20 cellular contexts compared by ENCODE assay signal in genomic region chr15:81279621-81280051, GRCh38. TPM values are rescaled to one million over a fixed set of nuclear protein-coding genes. Genes with fewer than 3 reads are reported as not detected.
DNase-seq lines count a peak whose midpoint lies in the region; TF ChIP-seq lines count a peak whose summit lies in the region.
"Had no signal": no experiment of that assay in that cellular context is flagged by ENCODE, and none has a peak within 500 bp of the region (broad histone marks: within the 10 kb centered on the region; RNA-seq: fewer than 3 reads in every experiment).

No MANE protein-coding gene starts in this region.

- peaks cover 28% of the 10 kb centered on the region for H3K36me3 Mint-ChIP-seq in activated naive CD8-positive, alpha-beta T cell treated with anti-CD3 and anti-CD28 coated beads for 36 hours

- H3K4me3 Mint-ChIP-seq in activated naive CD8-positive, alpha-beta T cell treated with anti-CD3 and anti-CD28 coated beads for 36 hours = no peak overlapping the region
- H3K4me3 Mint-ChIP-seq: activated B cell treated with CpG ODN at 0.5 μM for 24 hours; activated CD4-positive, alpha-beta memory T cell treated with anti-CD3 and anti-CD28 coated beads, Interleukin-2, amount 10 ng/mL, durations not matched to agents 7 days and 5 days; activated T-cell treated with anti-CD3 and anti-CD28 coated beads, Interleukin-2, amount 50 U/mL, for 24 hours; natural killer cell treated with Interleukin-12 subunit alpha and Interleukin-12 subunit beta and Interleukin-15 and Interleukin-18, amount 100 ng/mL, for 72 hours had no signal

- peak; percentile 43 for DNase-seq in AG10803 (ENCODE audit: low read depth)
- peak; percentile 9 for DNase-seq in HCEC 1CT
- peak; percentile 34 to 43 for DNase-seq in cardiac fibroblast (ENCODE audit: low read depth in 2 of 2)
- DNase-seq in mesenteric fat pad (ENCODE audit: low spot score) = peak; percentile 45
- no peak for DNase-seq in activated naive CD8-positive, alpha-beta T cell treated with anti-CD3 and anti-CD28 coated beads for 36 hours
- no peak for DNase-seq in NCI-H69 (lab: John Stamatoyannopoulos, UW)
- no peak for DNase-seq in NCI-H2196 (lab: John Stamatoyannopoulos, UW; ENCODE audit: unreplicated experiment)
- no peak for DNase-seq in NCI-H2227 treated with DMSO at 0.1 percent for 48 hours (lab: John Stamatoyannopoulos, UW)
- DNase-seq: activated B cell treated with CpG ODN at 0.5 μM for 24 hours; activated CD4-positive, alpha-beta memory T cell treated with anti-CD3 and anti-CD28 coated beads, Interleukin-2, amount 10 ng/mL, durations not matched to agents 7 days and 5 days; activated T-cell treated with anti-CD3 and anti-CD28 coated beads, Interleukin-2, amount 50 U/mL, for 24 hours; CD4-positive, alpha-beta memory T cell; DMS53; NCI-H1105; NCI-H2081 treated with DMSO at 0.1 percent for 48 hours; NCI-H510A treated with DMSO at 0.1 percent for 48 hours; RPMI8226 had no signal

- no peak overlapping the region for H3K4me3 ChIP-seq in AG10803 (ENCODE audit: low read length)
- no peak overlapping the region for H3K4me3 ChIP-seq in cardiac fibroblast (replicated peaks in 1 of 2; ENCODE audit: low read depth in 2 of 2, low read length in 2 of 2)
- H3K4me3 ChIP-seq: pancreas, right lobe of liver had no signal

- no peak for TF ChIP-seq CTCF in AG10803 (conservative IDR thresholded peaks at IDR 0.05; ENCODE audit: low read length)
- no peak for TF ChIP-seq CTCF in cardiac fibroblast (IDR thresholded peaks at IDR 0.05; ENCODE audit: low read depth, low read length)

- H3K27ac Mint-ChIP-seq in activated naive CD8-positive, alpha-beta T cell treated with anti-CD3 and anti-CD28 coated beads for 36 hours = no peak overlapping the region
- H3K27ac Mint-ChIP-seq: activated B cell treated with CpG ODN at 0.5 μM for 24 hours; activated CD4-positive, alpha-beta memory T cell treated with anti-CD3 and anti-CD28 coated beads, Interleukin-2, amount 10 ng/mL, durations not matched to agents 7 days and 5 days; activated T-cell treated with anti-CD3 and anti-CD28 coated beads, Interleukin-2, amount 50 U/mL, for 24 hours; natural killer cell treated with Interleukin-12 subunit alpha and Interleukin-12 subunit beta and Interleukin-15 and Interleukin-18, amount 100 ng/mL, for 72 hours had no signal

- peaks cover 19% of the 10 kb centered on the region for H3K9me3 Mint-ChIP-seq in activated naive CD8-positive, alpha-beta T cell treated with anti-CD3 and anti-CD28 coated beads for 36 hours
- H3K9me3 Mint-ChIP-seq: natural killer cell treated with Interleukin-12 subunit alpha and Interleukin-12 subunit beta and Interleukin-15 and Interleukin-18, amount 100 ng/mL, for 72 hours had no signal

- peaks cover 53% of the 10 kb centered on the region for H3K4me1 Mint-ChIP-seq in activated naive CD8-positive, alpha-beta T cell treated with anti-CD3 and anti-CD28 coated beads for 36 hours

- H3K27me3 Mint-ChIP-seq in activated naive CD8-positive, alpha-beta T cell treated with anti-CD3 and anti-CD28 coated beads for 36 hours = no peaks in the 10 kb centered on the region
- H3K27me3 Mint-ChIP-seq: activated B cell treated with CpG ODN at 0.5 μM for 24 hours; activated CD4-positive, alpha-beta memory T cell treated with anti-CD3 and anti-CD28 coated beads, Interleukin-2, amount 10 ng/mL, durations not matched to agents 7 days and 5 days; activated T-cell treated with anti-CD3 and anti-CD28 coated beads, Interleukin-2, amount 50 U/mL, for 24 hours; CD4-positive, alpha-beta memory T cell; natural killer cell treated with Interleukin-12 subunit alpha and Interleukin-12 subunit beta and Interleukin-15 and Interleukin-18, amount 100 ng/mL, for 72 hours had no signal

RNA-seq across cellular contexts. Expression of gene STARD5, which starts 44.3 kb away (rescaled TPM):
- 3.3 TPM for total RNA-seq in mesenteric fat pad
- 1 to 10 TPM; 6.2 to 7.7 TPM for total RNA-seq in activated naive CD8-positive, alpha-beta T cell treated with anti-CD3 and anti-CD28 coated beads for 36 hours

Comparison
In these comparisons a context has a peak if more than half of its experiments do, and no peak if none do; other contexts are left out.
1. DNase-seq: peak in AG10803 (single experiment), HCEC 1CT (single experiment), cardiac fibroblast (2 of 2) and mesenteric fat pad (single experiment); none in activated naive CD8-positive, alpha-beta T cell treated with anti-CD3 and anti-CD28 coated beads for 36 hours (single experiment), NCI-H69 (single experiment), NCI-H2196 (single experiment) and NCI-H2227 treated with DMSO at 0.1 percent for 48 hours (single experiment).